1 cellular context compared by ENCODE assay signal in the genomic region with DNA sequence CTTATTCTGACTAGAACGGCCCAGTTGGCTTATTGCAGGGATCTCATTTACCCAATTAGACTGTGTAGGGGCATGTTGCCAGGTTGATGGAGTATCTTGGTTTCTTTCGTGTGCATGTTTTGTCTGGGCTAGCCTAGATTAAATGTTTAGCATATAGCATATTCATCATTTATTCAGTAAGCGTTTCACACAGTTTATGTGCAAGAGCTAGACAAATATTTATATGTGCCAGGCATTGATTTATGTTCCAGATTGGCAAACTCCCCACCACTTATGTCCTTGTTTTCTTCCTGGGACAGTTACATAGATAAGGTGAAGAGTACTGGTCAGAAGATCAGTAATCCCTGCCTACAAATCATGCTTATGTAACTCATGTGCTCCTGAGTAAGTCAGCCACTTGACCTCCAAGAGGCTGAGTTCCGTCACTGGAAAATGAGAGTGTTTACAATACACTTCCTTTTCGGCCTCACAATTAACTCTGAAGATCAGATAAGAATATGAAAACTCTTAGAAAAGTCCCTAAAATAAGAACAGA.
TF ChIP-seq lines count a peak whose summit lies in the region.

No MANE protein-coding gene starts in this region.

TF ChIP-seq in HEK293, 187 proteins besides CTCF, POLR2A, EP300 and RAD21 (continued from another document and continues in another):
- TF ChIP-seq, protein P1, sequence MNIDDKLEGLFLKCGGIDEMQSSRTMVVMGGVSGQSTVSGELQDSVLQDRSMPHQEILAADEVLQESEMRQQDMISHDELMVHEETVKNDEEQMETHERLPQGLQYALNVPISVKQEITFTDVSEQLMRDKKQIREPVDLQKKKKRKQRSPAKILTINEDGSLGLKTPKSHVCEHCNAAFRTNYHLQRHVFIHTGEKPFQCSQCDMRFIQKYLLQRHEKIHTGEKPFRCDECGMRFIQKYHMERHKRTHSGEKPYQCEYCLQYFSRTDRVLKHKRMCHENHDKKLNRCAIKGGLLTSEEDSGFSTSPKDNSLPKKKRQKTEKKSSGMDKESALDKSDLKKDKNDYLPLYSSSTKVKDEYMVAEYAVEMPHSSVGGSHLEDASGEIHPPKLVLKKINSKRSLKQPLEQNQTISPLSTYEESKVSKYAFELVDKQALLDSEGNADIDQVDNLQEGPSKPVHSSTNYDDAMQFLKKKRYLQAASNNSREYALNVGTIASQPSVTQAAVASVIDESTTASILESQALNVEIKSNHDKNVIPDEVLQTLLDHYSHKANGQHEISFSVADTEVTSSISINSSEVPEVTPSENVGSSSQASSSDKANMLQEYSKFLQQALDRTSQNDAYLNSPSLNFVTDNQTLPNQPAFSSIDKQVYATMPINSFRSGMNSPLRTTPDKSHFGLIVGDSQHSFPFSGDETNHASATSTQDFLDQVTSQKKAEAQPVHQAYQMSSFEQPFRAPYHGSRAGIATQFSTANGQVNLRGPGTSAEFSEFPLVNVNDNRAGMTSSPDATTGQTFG (tag by site-specific recombination; IDR thresholded peaks at IDR 0.05; ENCODE audit: borderline replicate concordance), result no peak
- TF ChIP-seq, protein P2, sequence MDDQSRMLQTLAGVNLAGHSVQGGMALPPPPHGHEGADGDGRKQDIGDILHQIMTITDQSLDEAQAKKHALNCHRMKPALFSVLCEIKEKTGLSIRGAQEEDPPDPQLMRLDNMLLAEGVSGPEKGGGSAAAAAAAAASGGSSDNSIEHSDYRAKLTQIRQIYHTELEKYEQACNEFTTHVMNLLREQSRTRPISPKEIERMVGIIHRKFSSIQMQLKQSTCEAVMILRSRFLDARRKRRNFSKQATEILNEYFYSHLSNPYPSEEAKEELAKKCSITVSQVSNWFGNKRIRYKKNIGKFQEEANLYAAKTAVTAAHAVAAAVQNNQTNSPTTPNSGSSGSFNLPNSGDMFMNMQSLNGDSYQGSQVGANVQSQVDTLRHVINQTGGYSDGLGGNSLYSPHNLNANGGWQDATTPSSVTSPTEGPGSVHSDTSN (CRISPR knock-in tag; IDR thresholded peaks at IDR 0.05), result no peak
- TF ChIP-seq ZNF626 (tag by site-specific recombination; IDR thresholded peaks at IDR 0.05) (no peak), ZNF146 (tag by site-specific recombination; IDR thresholded peaks at IDR 0.05) (peak; percentile 54; the same call in 1 of the 2 replicates), WT1 (tag by site-specific recombination; IDR thresholded peaks at IDR 0.05) (peak; percentile 96), ZFP3 (tag by site-specific recombination; IDR thresholded peaks at IDR 0.05; ENCODE audit: low read depth) (no peak), ZNF510 (tag by site-specific recombination; IDR thresholded peaks at IDR 0.05; ENCODE audit: insufficient replicate concordance) (no peak), ZNF214 (tag by site-specific recombination; IDR thresholded peaks at IDR 0.05; ENCODE audit: borderline replicate concordance) (no peak), HOXC10 (CRISPR knock-in tag; IDR thresholded peaks at IDR 0.05) (no peak), ZNF391 (tag by site-specific recombination; IDR thresholded peaks at IDR 0.05; ENCODE audit: borderline replicate concordance, low read depth) (0 out of 2 replicates have a peak, but pooled peaks have one; percentile 33), SP7 (tag by site-specific recombination; IDR thresholded peaks at IDR 0.05) (peak; percentile 94), ZNF521 (tag by site-specific recombination; IDR thresholded peaks at IDR 0.05) (no peak), ZBTB8A (tag by site-specific recombination; IDR thresholded peaks at IDR 0.05) (no peak), KLF10 (tag by site-specific recombination; IDR thresholded peaks at IDR 0.05) (peak; percentile 75), ZNF157 (tag by site-specific recombination; IDR thresholded peaks at IDR 0.05) (no peak), ZSCAN16 (tag by site-specific recombination; IDR thresholded peaks at IDR 0.05) (no peak), ZNF16 (tag by site-specific recombination; IDR thresholded peaks at IDR 0.05; ENCODE audit: low read depth) (no peak), ZNF239 (tag by site-specific recombination; IDR thresholded peaks at IDR 0.05) (no peak; the same call in 1 of the 2 replicates), ZNF184 (tag by site-specific recombination; IDR thresholded peaks at IDR 0.05) (peak; percentile 61; the same call in 1 of the 2 replicates), ZNF776 (tag by site-specific recombination; IDR thresholded peaks at IDR 0.05; ENCODE audit: borderline replicate concordance) (no peak), ZNF530 (tag by site-specific recombination; IDR thresholded peaks at IDR 0.05; ENCODE audit: low read depth) (no peak), TRIM28 (IDR thresholded peaks at IDR 0.05; ENCODE audit: borderline replicate concordance, low read length) (peak; percentile 94; the same call in 1 of the 2 replicates), MEIS1 (CRISPR knock-in tag; IDR thresholded peaks at IDR 0.05; ENCODE audit: borderline replicate concordance) (no peak)
- TF ChIP-seq, protein P3, sequence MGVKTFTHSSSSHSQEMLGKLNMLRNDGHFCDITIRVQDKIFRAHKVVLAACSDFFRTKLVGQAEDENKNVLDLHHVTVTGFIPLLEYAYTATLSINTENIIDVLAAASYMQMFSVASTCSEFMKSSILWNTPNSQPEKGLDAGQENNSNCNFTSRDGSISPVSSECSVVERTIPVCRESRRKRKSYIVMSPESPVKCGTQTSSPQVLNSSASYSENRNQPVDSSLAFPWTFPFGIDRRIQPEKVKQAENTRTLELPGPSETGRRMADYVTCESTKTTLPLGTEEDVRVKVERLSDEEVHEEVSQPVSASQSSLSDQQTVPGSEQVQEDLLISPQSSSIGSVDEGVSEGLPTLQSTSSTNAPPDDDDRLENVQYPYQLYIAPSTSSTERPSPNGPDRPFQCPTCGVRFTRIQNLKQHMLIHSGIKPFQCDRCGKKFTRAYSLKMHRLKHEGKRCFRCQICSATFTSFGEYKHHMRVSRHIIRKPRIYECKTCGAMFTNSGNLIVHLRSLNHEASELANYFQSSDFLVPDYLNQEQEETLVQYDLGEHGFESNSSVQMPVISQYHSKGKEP (tag by site-specific recombination; IDR thresholded peaks at IDR 0.05), result no peak
- TF ChIP-seq, protein P4, sequence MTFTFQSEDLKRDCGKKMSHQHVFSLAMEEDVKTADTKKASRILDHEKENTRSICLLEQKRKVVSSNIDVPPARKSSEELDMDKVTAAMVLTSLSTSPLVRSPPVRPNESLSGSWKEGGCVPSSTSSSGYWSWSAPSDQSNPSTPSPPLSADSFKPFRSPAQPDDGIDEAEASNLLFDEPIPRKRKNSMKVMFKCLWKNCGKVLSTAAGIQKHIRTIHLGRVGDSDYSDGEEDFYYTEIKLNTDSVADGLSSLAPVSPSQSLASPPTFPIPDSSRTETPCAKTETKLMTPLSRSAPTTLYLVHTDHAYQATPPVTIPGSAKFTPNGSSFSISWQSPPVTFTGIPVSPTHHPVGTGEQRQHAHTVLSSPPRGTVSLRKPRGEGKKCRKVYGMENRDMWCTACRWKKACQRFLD (tag by site-specific recombination; IDR thresholded peaks at IDR 0.05), result no peak
- TF ChIP-seq, protein P5, sequence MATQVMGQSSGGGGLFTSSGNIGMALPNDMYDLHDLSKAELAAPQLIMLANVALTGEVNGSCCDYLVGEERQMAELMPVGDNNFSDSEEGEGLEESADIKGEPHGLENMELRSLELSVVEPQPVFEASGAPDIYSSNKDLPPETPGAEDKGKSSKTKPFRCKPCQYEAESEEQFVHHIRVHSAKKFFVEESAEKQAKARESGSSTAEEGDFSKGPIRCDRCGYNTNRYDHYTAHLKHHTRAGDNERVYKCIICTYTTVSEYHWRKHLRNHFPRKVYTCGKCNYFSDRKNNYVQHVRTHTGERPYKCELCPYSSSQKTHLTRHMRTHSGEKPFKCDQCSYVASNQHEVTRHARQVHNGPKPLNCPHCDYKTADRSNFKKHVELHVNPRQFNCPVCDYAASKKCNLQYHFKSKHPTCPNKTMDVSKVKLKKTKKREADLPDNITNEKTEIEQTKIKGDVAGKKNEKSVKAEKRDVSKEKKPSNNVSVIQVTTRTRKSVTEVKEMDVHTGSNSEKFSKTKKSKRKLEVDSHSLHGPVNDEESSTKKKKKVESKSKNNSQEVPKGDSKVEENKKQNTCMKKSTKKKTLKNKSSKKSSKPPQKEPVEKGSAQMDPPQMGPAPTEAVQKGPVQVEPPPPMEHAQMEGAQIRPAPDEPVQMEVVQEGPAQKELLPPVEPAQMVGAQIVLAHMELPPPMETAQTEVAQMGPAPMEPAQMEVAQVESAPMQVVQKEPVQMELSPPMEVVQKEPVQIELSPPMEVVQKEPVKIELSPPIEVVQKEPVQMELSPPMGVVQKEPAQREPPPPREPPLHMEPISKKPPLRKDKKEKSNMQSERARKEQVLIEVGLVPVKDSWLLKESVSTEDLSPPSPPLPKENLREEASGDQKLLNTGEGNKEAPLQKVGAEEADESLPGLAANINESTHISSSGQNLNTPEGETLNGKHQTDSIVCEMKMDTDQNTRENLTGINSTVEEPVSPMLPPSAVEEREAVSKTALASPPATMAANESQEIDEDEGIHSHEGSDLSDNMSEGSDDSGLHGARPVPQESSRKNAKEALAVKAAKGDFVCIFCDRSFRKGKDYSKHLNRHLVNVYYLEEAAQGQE (tag by site-specific recombination; IDR thresholded peaks at IDR 0.05), result no peak
- TF ChIP-seq, protein P6, sequence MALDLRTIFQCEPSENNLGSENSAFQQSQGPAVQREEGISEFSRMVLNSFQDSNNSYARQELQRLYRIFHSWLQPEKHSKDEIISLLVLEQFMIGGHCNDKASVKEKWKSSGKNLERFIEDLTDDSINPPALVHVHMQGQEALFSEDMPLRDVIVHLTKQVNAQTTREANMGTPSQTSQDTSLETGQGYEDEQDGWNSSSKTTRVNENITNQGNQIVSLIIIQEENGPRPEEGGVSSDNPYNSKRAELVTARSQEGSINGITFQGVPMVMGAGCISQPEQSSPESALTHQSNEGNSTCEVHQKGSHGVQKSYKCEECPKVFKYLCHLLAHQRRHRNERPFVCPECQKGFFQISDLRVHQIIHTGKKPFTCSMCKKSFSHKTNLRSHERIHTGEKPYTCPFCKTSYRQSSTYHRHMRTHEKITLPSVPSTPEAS (tag by site-specific recombination; IDR thresholded peaks at IDR 0.05), result no peak
- TF ChIP-seq, protein P7, sequence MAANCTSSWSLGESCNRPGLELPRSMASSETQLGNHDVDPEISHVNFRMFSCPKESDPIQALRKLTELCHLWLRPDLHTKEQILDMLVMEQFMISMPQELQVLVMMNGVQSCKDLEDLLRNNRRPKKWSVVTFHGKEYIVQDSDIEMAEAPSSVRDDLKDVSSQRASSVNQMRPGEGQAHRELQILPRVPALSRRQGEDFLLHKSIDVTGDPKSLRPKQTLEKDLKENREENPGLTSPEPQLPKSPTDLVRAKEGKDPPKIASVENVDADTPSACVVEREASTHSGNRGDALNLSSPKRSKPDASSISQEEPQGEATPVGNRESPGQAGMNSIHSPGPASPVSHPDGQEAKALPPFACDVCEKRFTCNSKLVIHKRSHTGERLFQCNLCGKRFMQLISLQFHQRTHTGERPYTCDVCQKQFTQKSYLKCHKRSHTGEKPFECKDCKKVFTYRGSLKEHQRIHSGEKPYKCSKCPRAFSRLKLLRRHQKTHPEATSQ (tag by site-specific recombination; IDR thresholded peaks at IDR 0.05), result no peak
- TF ChIP-seq, protein P8, sequence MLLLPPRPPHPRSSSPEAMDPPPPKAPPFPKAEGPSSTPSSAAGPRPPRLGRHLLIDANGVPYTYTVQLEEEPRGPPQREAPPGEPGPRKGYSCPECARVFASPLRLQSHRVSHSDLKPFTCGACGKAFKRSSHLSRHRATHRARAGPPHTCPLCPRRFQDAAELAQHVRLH (tag by site-specific recombination; IDR thresholded peaks at IDR 0.05), result no peak
- TF ChIP-seq, protein P9, sequence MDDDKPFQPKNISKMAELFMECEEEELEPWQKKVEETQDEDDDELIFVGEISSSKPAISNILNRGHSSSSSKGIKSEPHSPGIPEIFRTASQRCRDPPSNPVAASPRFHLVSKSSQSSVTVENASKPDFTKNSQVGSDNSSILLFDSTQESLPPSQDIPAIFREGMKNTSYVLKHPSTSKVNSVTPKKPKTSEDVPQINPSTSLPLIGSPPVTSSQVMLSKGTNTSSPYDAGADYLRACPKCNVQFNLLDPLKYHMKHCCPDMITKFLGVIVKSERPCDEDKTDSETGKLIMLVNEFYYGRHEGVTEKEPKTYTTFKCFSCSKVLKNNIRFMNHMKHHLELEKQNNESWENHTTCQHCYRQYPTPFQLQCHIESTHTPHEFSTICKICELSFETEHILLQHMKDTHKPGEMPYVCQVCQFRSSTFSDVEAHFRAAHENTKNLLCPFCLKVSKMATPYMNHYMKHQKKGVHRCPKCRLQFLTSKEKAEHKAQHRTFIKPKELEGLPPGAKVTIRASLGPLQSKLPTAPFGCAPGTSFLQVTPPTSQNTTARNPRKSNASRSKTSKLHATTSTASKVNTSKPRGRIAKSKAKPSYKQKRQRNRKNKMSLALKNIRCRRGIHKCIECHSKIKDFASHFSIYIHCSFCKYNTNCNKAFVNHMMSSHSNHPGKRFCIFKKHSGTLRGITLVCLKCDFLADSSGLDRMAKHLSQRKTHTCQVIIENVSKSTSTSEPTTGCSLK (tag by site-specific recombination; IDR thresholded peaks at IDR 0.05), result no peak
- TF ChIP-seq, protein P10, sequence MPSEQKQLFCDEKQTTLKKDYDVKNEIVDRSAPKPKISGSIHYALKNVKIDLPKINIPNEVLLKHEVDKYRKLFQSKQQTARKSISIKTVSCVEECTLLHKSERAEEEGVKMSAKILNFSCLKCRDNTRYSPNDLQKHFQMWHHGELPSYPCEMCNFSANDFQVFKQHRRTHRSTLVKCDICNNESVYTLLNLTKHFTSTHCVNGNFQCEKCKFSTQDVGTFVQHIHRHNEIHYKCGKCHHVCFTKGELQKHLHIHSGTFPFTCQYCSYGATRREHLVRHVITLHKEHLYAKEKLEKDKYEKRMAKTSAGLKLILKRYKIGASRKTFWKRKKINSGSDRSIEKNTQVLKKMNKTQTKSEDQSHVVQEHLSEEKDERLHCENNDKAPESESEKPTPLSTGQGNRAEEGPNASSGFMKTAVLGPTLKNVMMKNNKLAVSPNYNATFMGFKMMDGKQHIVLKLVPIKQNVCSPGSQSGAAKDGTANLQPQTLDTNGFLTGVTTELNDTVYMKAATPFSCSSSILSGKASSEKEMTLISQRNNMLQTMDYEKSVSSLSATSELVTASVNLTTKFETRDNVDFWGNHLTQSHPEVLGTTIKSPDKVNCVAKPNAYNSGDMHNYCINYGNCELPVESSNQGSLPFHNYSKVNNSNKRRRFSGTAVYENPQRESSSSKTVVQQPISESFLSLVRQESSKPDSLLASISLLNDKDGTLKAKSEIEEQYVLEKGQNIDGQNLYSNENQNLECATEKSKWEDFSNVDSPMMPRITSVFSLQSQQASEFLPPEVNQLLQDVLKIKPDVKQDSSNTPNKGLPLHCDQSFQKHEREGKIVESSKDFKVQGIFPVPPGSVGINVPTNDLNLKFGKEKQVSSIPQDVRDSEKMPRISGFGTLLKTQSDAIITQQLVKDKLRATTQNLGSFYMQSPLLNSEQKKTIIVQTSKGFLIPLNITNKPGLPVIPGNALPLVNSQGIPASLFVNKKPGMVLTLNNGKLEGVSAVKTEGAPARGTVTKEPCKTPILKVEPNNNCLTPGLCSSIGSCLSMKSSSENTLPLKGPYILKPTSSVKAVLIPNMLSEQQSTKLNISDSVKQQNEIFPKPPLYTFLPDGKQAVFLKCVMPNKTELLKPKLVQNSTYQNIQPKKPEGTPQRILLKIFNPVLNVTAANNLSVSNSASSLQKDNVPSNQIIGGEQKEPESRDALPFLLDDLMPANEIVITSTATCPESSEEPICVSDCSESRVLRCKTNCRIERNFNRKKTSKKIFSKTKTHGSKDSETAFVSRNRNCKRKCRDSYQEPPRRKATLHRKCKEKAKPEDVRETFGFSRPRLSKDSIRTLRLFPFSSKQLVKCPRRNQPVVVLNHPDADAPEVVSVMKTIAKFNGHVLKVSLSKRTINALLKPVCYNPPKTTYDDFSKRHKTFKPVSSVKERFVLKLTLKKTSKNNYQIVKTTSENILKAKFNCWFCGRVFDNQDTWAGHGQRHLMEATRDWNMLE (tag by site-specific recombination; conservative IDR thresholded peaks at IDR 0.05; ENCODE audit: low read depth), result 0 out of 2 replicates have a peak, but pooled peaks have one; percentile 26
